Comparison of ENCODE assay signal across 23 cellular contexts in the genomic region with DNA sequence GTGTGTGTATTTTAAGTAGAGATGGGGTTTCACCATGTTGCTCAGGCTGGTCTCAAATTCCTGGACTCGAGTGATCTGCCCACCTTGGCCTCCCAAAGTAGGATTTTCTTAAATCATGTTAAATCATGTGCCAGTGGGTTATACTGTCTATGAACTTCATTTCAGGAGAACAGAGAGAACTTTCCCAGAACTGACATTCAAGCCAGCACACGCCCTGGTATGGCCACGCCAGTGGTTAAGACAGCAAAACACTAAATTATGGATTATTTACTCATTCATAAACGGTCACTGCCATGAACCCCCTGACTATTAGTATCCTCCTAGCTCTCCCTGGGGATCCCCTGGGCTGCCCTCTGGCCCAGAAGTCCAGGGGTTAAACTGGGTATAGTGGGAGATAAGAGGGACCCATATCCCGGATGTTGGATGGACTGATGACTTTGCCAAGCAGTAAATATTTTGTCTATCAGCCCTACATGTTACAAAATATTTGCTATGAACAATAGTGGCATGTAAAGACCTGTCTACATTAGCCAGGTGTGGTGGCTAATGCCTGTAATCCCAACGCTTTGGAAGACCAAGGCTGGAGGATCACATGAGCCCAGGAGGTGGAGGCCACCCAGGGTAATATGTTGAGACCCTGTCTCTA. TPM values are rescaled to one million over a fixed set of nuclear protein-coding genes. Genes with fewer than 3 reads are reported as not detected.
A peak's percentile ranks its signal among the peaks of the same experiment; 100 is the strongest.
DNase-seq lines count a peak whose midpoint lies in the region; ATAC-seq, FAIRE-seq and TF ChIP-seq lines count a peak whose summit lies in the region.
"Had no signal": no experiment of that assay in that cellular context is flagged by ENCODE, and none has a peak within 500 bp of the region (broad histone marks: within the 10 kb centered on the region; RNA-seq: fewer than 3 reads in every experiment).

No MANE protein-coding gene starts in this region.

- H3K36me3 Mint-ChIP-seq in CD4-positive, alpha-beta T cell (ENCODE audit: low read depth), result peaks cover 6% of the 10 kb centered on the region

- H3K4me1 ChIP-seq in foreskin keratinocyte, result peaks cover 15% of the 10 kb centered on the region

- H3K36me3 ChIP-seq in bronchial epithelial cell (ENCODE audit: control insufficient read depth, insufficient read depth, low read length), result no peaks in the 10 kb centered on the region

- H3K9me3 Mint-ChIP-seq in CD4-positive, alpha-beta T cell, result no peaks in the 10 kb centered on the region
- H3K9me3 Mint-ChIP-seq: H9, HFFc6 had no signal

- intact Hi-C loops in CD4-positive, alpha-beta T cell (cut with DNase I, micrococcal nuclease), result no loop called here

- H3K27ac ChIP-seq in C4-2B (peak overlapping the region; percentile 22; the same call in 1 of the 2 replicates), RWPE1 (peak overlapping the region; percentile 98), foreskin keratinocyte (peak overlapping the region; percentile 81)
- H3K27ac ChIP-seq in CD4-positive, alpha-beta T cell (ENCODE audit: low read depth, low read length), result no peak overlapping the region
- H3K27ac ChIP-seq: BLaER1 treated with 17β-estradiol and CSF1 and Interleukin-3, amounts not matched to agents 10 nM and 100 nM had no signal

- ATAC-seq in foreskin keratinocyte, result peak; percentile 70
- no peak for ATAC-seq in CD4-positive, alpha-beta T cell (ENCODE audit: poor library complexity)

- H3K4me3 ChIP-seq in bronchial epithelial cell (ENCODE audit: low read depth, low read length), result no peak overlapping the region
- H3K4me3 ChIP-seq: BLaER1 treated with 17β-estradiol and CSF1 and Interleukin-3, amounts not matched to agents 10 nM and 100 nM had no signal

- peak; percentile 32 for FAIRE-seq in bronchial epithelial cell (lab: Jason Lieb, UNC)
- FAIRE-seq: D721Med, RCC 7860 had no signal

- CTCF ChIA-PET in RWPE1 (lab: Yijun Ruan, JAX), result interaction anchor here (0.7 kb wide), 1 partner anchor 8 kb away, joined by 3 read pairs; no protein-coding TSS in a partner anchor
- CTCF ChIA-PET in CD4-positive, alpha-beta T cell (lab: Charles Lee), result interaction anchor here (1.1 kb wide), 1 partner anchor 78 kb away, joined by 3 read pairs; no protein-coding TSS in a partner anchor

- H3K27me3 ChIP-seq in bronchial epithelial cell (ENCODE audit: control insufficient read depth, insufficient read depth, low read length), result no peaks in the 10 kb centered on the region
- H3K27me3 ChIP-seq in foreskin keratinocyte, result no peaks in the 10 kb centered on the region
- H3K27me3 ChIP-seq in CD4-positive, alpha-beta T cell (ENCODE audit: control insufficient read depth, insufficient read depth, low read length), result no peaks in the 10 kb centered on the region
- H3K27me3 ChIP-seq: BLaER1 treated with 17β-estradiol and CSF1 and Interleukin-3, amounts not matched to agents 10 nM and 100 nM had no signal

- POLR2A ChIA-PET in RWPE1 (lab: Yijun Ruan, JAX; ENCODE audit: low non-redundant PET), result no interaction called here
- POLR2A ChIA-PET in CD4-positive, alpha-beta T cell (lab: Charles Lee), result no interaction called here

- H3K9me3 ChIP-seq in CD4-positive, alpha-beta T cell (ENCODE audit: control insufficient read depth, low read length), result no peaks in the 10 kb centered on the region
- H3K9me3 ChIP-seq: BLaER1 treated with 17β-estradiol and CSF1 and Interleukin-3, amounts not matched to agents 10 nM and 100 nM; SK-N-SH had no signal

- H3K4me3 Mint-ChIP-seq in CD4-positive, alpha-beta T cell, result no peak overlapping the region
- H3K4me3 Mint-ChIP-seq: H9, HFFc6 had no signal

- H3K27me3 Mint-ChIP-seq in CD4-positive, alpha-beta T cell, result no peaks in the 10 kb centered on the region

- no peak overlapping the region for H3K27ac Mint-ChIP-seq in CD4-positive, alpha-beta T cell
- H3K27ac Mint-ChIP-seq: H9, HFFc6 had no signal

- H3K4me1 Mint-ChIP-seq in CD4-positive, alpha-beta T cell (ENCODE audit: low read depth), result peaks cover 3% of the 10 kb centered on the region

- peak; percentile 83 for DNase-seq in RWPE1 (ENCODE audit: low spot score)
- DNase-seq in bronchial epithelial cell (ENCODE audit: low read depth), result peak; percentile 96
- DNase-seq in foreskin keratinocyte, result peak; percentile 91 to 95
- DNase-seq in CD4-positive, alpha-beta T cell, result no peak
- no peak for DNase-seq in activated CD4-positive, alpha-beta T cell treated with anti-CD3 and anti-CD28 coated beads for 1 hour
- DNase-seq in NAMALWA (ENCODE audit: low spot score), result no peak
- no peak for DNase-seq in NCI-H1436 treated with DMSO at 0.1 percent for 48 hours (lab: John Stamatoyannopoulos, UW)
- DNase-seq: 8988T, DMS79, H9, HFFc6, NCI-H1092 treated with DMSO at 0.1 percent for 48 hours, NCI-H146, NCI-H2029 treated with DMSO at 0.1 percent for 48 hours, NCI-H226, NCI-H524, OCI-M1, SHP77, SK-N-SH had no signal

- TF ChIP-seq CTCF in C4-2B (conservative IDR thresholded peaks at IDR 0.05), result no peak
- no peak for TF ChIP-seq CTCF in RWPE1 (conservative IDR thresholded peaks at IDR 0.05; ENCODE audit: low read depth)
- no peak for TF ChIP-seq CTCF in bronchial epithelial cell (IDR thresholded peaks at IDR 0.05; ENCODE audit: insufficient read depth, low read length, severe bottlenecking)
- no peak for TF ChIP-seq CTCF in foreskin keratinocyte (conservative IDR thresholded peaks at IDR 0.05)
- no peak for TF ChIP-seq CTCF in CD4-positive, alpha-beta T cell (IDR thresholded peaks at IDR 0.05)

RNA-seq across cellular contexts. Expression of a gene that starts 16.1 kb away (rescaled TPM):
- total RNA-seq in bronchial epithelial cell (60.3 and 90.6 TPM in 2 replicates), foreskin keratinocyte (66.6 and 68.4 TPM in 2 replicates)
- 58.0 and 58.2 TPM in 2 replicates for polyA plus RNA-seq in foreskin keratinocyte
- total RNA-seq in CD4-positive, alpha-beta T cell, result 10 to 100 TPM; 90.0 to 94.0 TPM

RNA-seq across cellular contexts. Expression of a gene that starts 16.5 kb away (rescaled TPM):
- total RNA-seq in bronchial epithelial cell, result 5.8 and 9.9 TPM in 2 replicates
- 11.9 and 14.8 TPM in 2 replicates for total RNA-seq in foreskin keratinocyte
- polyA plus RNA-seq in foreskin keratinocyte, result 9.9 and 10.0 TPM in 2 replicates
- total RNA-seq in CD4-positive, alpha-beta T cell, result 10 to 100 TPM; 19.0 to 20.2 TPM

RNA-seq across cellular contexts. Expression of a gene that starts 26.0 kb away (rescaled TPM):
- 236 and 266 TPM in 2 replicates for total RNA-seq in bronchial epithelial cell
- total RNA-seq in foreskin keratinocyte, result 176 and 218 TPM in 2 replicates
- 237 and 281 TPM in 2 replicates for polyA plus RNA-seq in foreskin keratinocyte
- 1 to 10 TPM; 7.1 TPM for total RNA-seq in CD4-positive, alpha-beta T cell

RNA-seq across cellular contexts. Expression of a gene that starts 45.5 kb away (rescaled TPM):
- total RNA-seq in bronchial epithelial cell (18.8 and 24.5 TPM in 2 replicates), foreskin keratinocyte (40.8 and 44.6 TPM in 2 replicates)
- polyA plus RNA-seq in foreskin keratinocyte, result 47.2 and 50.4 TPM in 2 replicates
- total RNA-seq in CD4-positive, alpha-beta T cell, result 100 to 1,000 TPM; 105 to 113 TPM

Comparison
In these comparisons a context has a peak if more than half of its experiments do, and no peak if none do; other contexts are left out.
1. DNase-seq: peak in RWPE1 (single experiment), bronchial epithelial cell (single experiment) and foreskin keratinocyte (2 of 2); none in CD4-positive, alpha-beta T cell (0 of 10), activated CD4-positive, alpha-beta T cell treated with anti-CD3 and anti-CD28 coated beads for 1 hour (single experiment), NAMALWA (single experiment) and NCI-H1436 treated with DMSO at 0.1 percent for 48 hours (single experiment).
2. RNA of a gene that starts 26.0 kb away (total RNA-seq): 236 to 266 TPM in bronchial epithelial cell and 176 to 218 TPM in foreskin keratinocyte; 7.1 TPM in CD4-positive, alpha-beta T cell; every median in the first group is over 10 times any median in the second.